13 cellular contexts compared by ENCODE assay signal in the genomic region with DNA sequence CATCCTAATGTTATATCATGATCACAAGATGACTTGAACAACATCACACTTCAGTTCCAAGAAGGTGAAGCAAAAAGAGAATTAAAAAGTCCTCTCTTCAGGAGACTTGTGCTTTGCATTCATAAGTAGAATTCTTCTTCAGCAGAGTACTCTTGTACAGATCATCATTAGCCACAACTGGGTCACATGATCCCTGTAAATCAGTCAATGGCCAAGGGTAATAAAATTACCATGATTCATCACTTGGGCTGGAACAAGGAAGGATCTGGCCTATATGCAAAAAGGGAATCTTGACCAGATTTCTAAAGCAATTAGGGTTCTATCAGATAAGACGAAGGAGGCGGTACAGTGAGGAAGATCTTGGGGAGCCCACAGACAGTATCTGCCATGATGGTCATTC.
DNase-seq lines count a peak whose midpoint lies in the region; ATAC-seq and TF ChIP-seq lines count a peak whose summit lies in the region.
"Had no signal": no experiment of that assay in that cellular context is flagged by ENCODE, and none has a peak within 500 bp of the region (broad histone marks: within the 10 kb centered on the region; RNA-seq: fewer than 3 reads in every experiment).

No MANE protein-coding gene starts in this region.

- H3K9me3 ChIP-seq in SK-N-SH, result 0 out of 2 replicates have a peak, but pooled peaks cover 5% of the 10 kb centered on the region
- H3K9me3 ChIP-seq in mesenchymal stem cell (ENCODE audit: control insufficient read depth, low read length), result no peaks in the 10 kb centered on the region
- H3K9me3 ChIP-seq in hepatocyte (ENCODE audit: low read depth), result no peaks in the 10 kb centered on the region
- peaks cover 15% of the 10 kb centered on the region for H3K9me3 ChIP-seq in Karpas-422 (ENCODE audit: low read length)

- no peak for TF ChIP-seq EP300 in SK-N-SH (IDR thresholded peaks at IDR 0.05; ENCODE audit: borderline replicate concordance in 1 of 2, low read depth in 1 of 2, low read length in 1 of 2)

- H3K27ac ChIP-seq in SK-N-SH (ENCODE audit: low read depth in 2 of 2, low read length in 1 of 2) (no peak overlapping the region), mesenchymal stem cell (ENCODE audit: low read length, poor library complexity, severe bottlenecking) (no peak overlapping the region), hepatocyte (no peak overlapping the region), Karpas-422 (ENCODE audit: low read length) (no peak overlapping the region)

- H2BK15ac ChIP-seq in mesenchymal stem cell (ENCODE audit: low read depth, poor library complexity, severe bottlenecking), result no peak overlapping the region

- no peak overlapping the region for H3K14ac ChIP-seq in mesenchymal stem cell (ENCODE audit: low read length in 2 of 2)

- no peak overlapping the region for H3K4ac ChIP-seq in mesenchymal stem cell (ENCODE audit: low read depth in 1 of 2, low read length in 2 of 2)

- DNase-seq in DMS53 treated with DMSO at 0.1 percent for 48 hours (lab: John Stamatoyannopoulos, UW; ENCODE audit: unreplicated experiment) (peak; percentile 49), NCI-H2029 (lab: John Stamatoyannopoulos, UW) (peak; percentile 68), SK-N-SH (no peak), mesenchymal stem cell (peak; percentile 30), germinal center (ENCODE audit: low spot score) (no peak), hepatocyte (ENCODE audit: low spot score) (no peak), Karpas-422 (no peak)
- DNase-seq: activated CD4-positive, alpha-beta memory T cell treated with anti-CD3 and anti-CD28 coated beads for 36 hours; activated T-cell treated with anti-CD3 and anti-CD28 coated beads, Interleukin-2, amount 50 U/mL, for 4 hours; cerebellar nuclear complex; Kasumi-1; stimulated activated CD4-positive, alpha-beta T cell treated with anti-CD3 and anti-CD28 coated beads, Interleukin-1b, Interleukin-23, amount 100 ng/mL, for 48 hours had no signal

- H2BK120ac ChIP-seq in mesenchymal stem cell (ENCODE audit: low read depth, low read length), result no peak overlapping the region

- H4K20me1 ChIP-seq in SK-N-SH (ENCODE audit: insufficient read depth) (no peaks in the 10 kb centered on the region), hepatocyte (ENCODE audit: insufficient read depth, poor library complexity, severe bottlenecking) (no peaks in the 10 kb centered on the region), Karpas-422 (ENCODE audit: insufficient read depth, low read depth, low read length) (no peaks in the 10 kb centered on the region)

- CTCF ChIA-PET in SK-N-SH (lab: Yijun Ruan, JAX), result no interaction called here

- H2AK5ac ChIP-seq in mesenchymal stem cell (ENCODE audit: low read length, severe bottlenecking), result no peak overlapping the region

- no peak overlapping the region for H3K9ac ChIP-seq in SK-N-SH
- peak overlapping the region; percentile 9 for H3K9ac ChIP-seq in mesenchymal stem cell (ENCODE audit: low read length)
- no peak overlapping the region for H3K9ac ChIP-seq in Karpas-422 (ENCODE audit: low read length)

- H3K4me3 ChIP-seq in SK-N-SH (ENCODE audit: low read depth in 2 of 2, low read length in 1 of 2) (no peak overlapping the region), mesenchymal stem cell (ENCODE audit: insufficient read depth in 1 of 2, low read depth in 1 of 2, low read length in 2 of 2) (no peak overlapping the region), hepatocyte (no peak overlapping the region), Karpas-422 (ENCODE audit: low read length) (no peak overlapping the region)

- H2BK12ac ChIP-seq in mesenchymal stem cell (ENCODE audit: low read length in 2 of 2), result no peak overlapping the region

- POLR2A ChIA-PET in SK-N-SH (lab: Yijun Ruan, JAX), result no interaction called here

- H3K9me2 ChIP-seq in SK-N-SH (no peaks in the 10 kb centered on the region), hepatocyte (replicated peaks; ENCODE audit: insufficient read depth) (no peaks in the 10 kb centered on the region), Karpas-422 (replicated peaks; ENCODE audit: insufficient read depth, low read length) (no peaks in the 10 kb centered on the region)

- TF ChIP-seq CTCF in SK-N-SH (IDR thresholded peaks at IDR 0.05) (no peak), hepatocyte (IDR thresholded peaks at IDR 0.05; ENCODE audit: poor library complexity) (no peak)

- no peak for ATAC-seq in GM21529 (IDR thresholded peaks at IDR 0.05; ENCODE audit: unreplicated experiment)
- ATAC-seq: activated T-cell treated with anti-CD3 and anti-CD28 coated beads, Interleukin-2, amount 50 U/mL, for 4 hours had no signal

- H3K23ac ChIP-seq in mesenchymal stem cell (ENCODE audit: low read length in 2 of 2), result no peak overlapping the region

- 15% methylated on average over 2 of the region's 2 CpGs for WGBS in SK-N-SH (ENCODE audit: low lambda C conversion rate)
- WGBS in mesenchymal stem cell, result 100% methylated on average over 2 of the region's 2 CpGs
- 89% methylated on average over 2 of the region's 2 CpGs for WGBS in hepatocyte (ENCODE audit: low lambda C conversion rate, missing lambda C conversion rate)

- H3K4me1 ChIP-seq in SK-N-SH (ENCODE audit: control insufficient read depth in 1 of 2, insufficient read depth in 2 of 2, low read depth in 1 of 2, low read length in 1 of 2) (no peaks in the 10 kb centered on the region; a peak in 2 of 4 replicates), mesenchymal stem cell (ENCODE audit: control insufficient read depth, insufficient read depth, low read depth, low read length) (no peaks in the 10 kb centered on the region), hepatocyte (ENCODE audit: insufficient read depth) (no peaks in the 10 kb centered on the region), Karpas-422 (ENCODE audit: low read length) (no peaks in the 10 kb centered on the region)

- no peak overlapping the region for H4K91ac ChIP-seq in mesenchymal stem cell (ENCODE audit: low read length)

- no peak overlapping the region for H3K18ac ChIP-seq in mesenchymal stem cell (ENCODE audit: low read depth in 1 of 2, low read length in 2 of 2)

- H3K27me3 ChIP-seq in SK-N-SH (ENCODE audit: insufficient read depth), result no peaks in the 10 kb centered on the region
- no peaks in the 10 kb centered on the region for H3K27me3 ChIP-seq in mesenchymal stem cell (ENCODE audit: control insufficient read depth in 1 of 2, insufficient read depth in 1 of 2, low read length in 2 of 2)
- no peaks in the 10 kb centered on the region for H3K27me3 ChIP-seq in hepatocyte
- no peaks in the 10 kb centered on the region for H3K27me3 ChIP-seq in Karpas-422 (ENCODE audit: low read length)

- no peaks in the 10 kb centered on the region for H3K36me3 ChIP-seq in SK-N-SH (replicated peaks in 1 of 2; ENCODE audit: control insufficient read depth in 1 of 2, insufficient read depth in 2 of 2, low read length in 1 of 2)
- H3K36me3 ChIP-seq in mesenchymal stem cell (ENCODE audit: control insufficient read depth in 1 of 2, insufficient read depth in 2 of 2, low read depth in 1 of 2, low read length in 2 of 2), result no peaks in the 10 kb centered on the region
- H3K36me3 ChIP-seq in hepatocyte (replicated peaks; ENCODE audit: insufficient read depth, low read depth), result no peaks in the 10 kb centered on the region
- no peaks in the 10 kb centered on the region for H3K36me3 ChIP-seq in Karpas-422 (ENCODE audit: insufficient read depth, low read length)

- H3K79me1 ChIP-seq in mesenchymal stem cell (replicated peaks; ENCODE audit: low read length, poor library complexity, severe bottlenecking), result no peaks in the 10 kb centered on the region

- peaks cover 7% of the 10 kb centered on the region for H3F3A ChIP-seq in SK-N-SH (replicated peaks; ENCODE audit: insufficient read depth)

- H3K4me2 ChIP-seq in SK-N-SH (no peak overlapping the region), mesenchymal stem cell (ENCODE audit: low read length, poor library complexity, severe bottlenecking) (no peak overlapping the region), hepatocyte (no peak overlapping the region), Karpas-422 (ENCODE audit: low read depth, low read length, poor library complexity, severe bottlenecking) (no peak overlapping the region)

- no peak for TF ChIP-seq RAD21 in SK-N-SH (IDR thresholded peaks at IDR 0.05; ENCODE audit: low read length)

- no peak overlapping the region for H2BK5ac ChIP-seq in mesenchymal stem cell (ENCODE audit: low read depth, low read length, poor library complexity, severe bottlenecking)

- H3K79me2 ChIP-seq in SK-N-SH (ENCODE audit: insufficient read depth) (no peaks in the 10 kb centered on the region), hepatocyte (no peaks in the 10 kb centered on the region), Karpas-422 (ENCODE audit: low read length) (no peaks in the 10 kb centered on the region)

- H4K8ac ChIP-seq in mesenchymal stem cell (ENCODE audit: low read length), result no peak overlapping the region

- H2AFZ ChIP-seq in SK-N-SH (ENCODE audit: low read depth) (no peak overlapping the region), mesenchymal stem cell (ENCODE audit: low read depth, low read length) (no peak overlapping the region), hepatocyte (no peak overlapping the region), Karpas-422 (ENCODE audit: low read length) (no peak overlapping the region)

TF ChIP-seq in SK-N-SH, 30 proteins besides CTCF, POLR2A, EP300 and RAD21:
- TF ChIP-seq, protein P1, sequence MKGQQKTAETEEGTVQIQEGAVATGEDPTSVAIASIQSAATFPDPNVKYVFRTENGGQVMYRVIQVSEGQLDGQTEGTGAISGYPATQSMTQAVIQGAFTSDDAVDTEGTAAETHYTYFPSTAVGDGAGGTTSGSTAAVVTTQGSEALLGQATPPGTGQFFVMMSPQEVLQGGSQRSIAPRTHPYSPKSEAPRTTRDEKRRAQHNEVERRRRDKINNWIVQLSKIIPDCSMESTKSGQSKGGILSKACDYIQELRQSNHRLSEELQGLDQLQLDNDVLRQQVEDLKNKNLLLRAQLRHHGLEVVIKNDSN (IDR thresholded peaks at IDR 0.05; ENCODE audit: borderline replicate concordance, low read depth), result peak; percentile 44; the same call in 1 of the 2 replicates
- TF ChIP-seq, protein P2, sequence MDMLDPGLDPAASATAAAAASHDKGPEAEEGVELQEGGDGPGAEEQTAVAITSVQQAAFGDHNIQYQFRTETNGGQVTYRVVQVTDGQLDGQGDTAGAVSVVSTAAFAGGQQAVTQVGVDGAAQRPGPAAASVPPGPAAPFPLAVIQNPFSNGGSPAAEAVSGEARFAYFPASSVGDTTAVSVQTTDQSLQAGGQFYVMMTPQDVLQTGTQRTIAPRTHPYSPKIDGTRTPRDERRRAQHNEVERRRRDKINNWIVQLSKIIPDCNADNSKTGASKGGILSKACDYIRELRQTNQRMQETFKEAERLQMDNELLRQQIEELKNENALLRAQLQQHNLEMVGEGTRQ (IDR thresholded peaks at IDR 0.05; ENCODE audit: borderline replicate concordance, low read depth, low read length), result no peak
TF ChIP-seq in SK-N-SH: peak in this region for 1.

Comparison
In these comparisons a context has a peak if more than half of its experiments do, and no peak if none do; other contexts are left out.
1. DNase-seq: peak in DMS53 treated with DMSO at 0.1 percent for 48 hours (single experiment), NCI-H2029 (single experiment) and mesenchymal stem cell (single experiment); none in SK-N-SH (single experiment), germinal center (single experiment), hepatocyte (single experiment) and Karpas-422 (single experiment).